Comparison of ENCODE assay signal across 8 cellular contexts in genomic region chr15:52464478-52464877, GRCh38.
DNase-seq lines count a peak whose midpoint lies in the region; ATAC-seq and TF ChIP-seq lines count a peak whose summit lies in the region.

No MANE protein-coding gene starts in this region.

- ATAC-seq in HG03378 (IDR thresholded peaks at IDR 0.05; ENCODE audit: unreplicated experiment), result peak; percentile 70
- ATAC-seq in effector memory CD8-positive, alpha-beta T cell (replicated peaks), result peak; percentile 87
- no peak for ATAC-seq in GM23338

- intact Hi-C loops in esophagus squamous epithelium (cut with DNase I), result no loop called here

- H3K36me3 Mint-ChIP-seq in effector memory CD8-positive, alpha-beta T cell (ENCODE audit: insufficient read depth), result peaks cover 3% of the 10 kb centered on the region
- H3K36me3 Mint-ChIP-seq in GM23338 (ENCODE audit: low read depth), result peaks cover 16% of the 10 kb centered on the region

- WGBS in esophagus squamous epithelium, 2 donors, result 66 to 87% methylated on average over 3 of the region's 3 CpGs

- no peaks in the 10 kb centered on the region for H3K9me2 ChIP-seq in GM23338 (ENCODE audit: insufficient read depth)

- no peaks in the 10 kb centered on the region for H4K20me1 ChIP-seq in GM23338 (replicated peaks; ENCODE audit: insufficient read depth)

- TF ChIP-seq CTCF in GM13977 (IDR thresholded peaks at IDR 0.05; ENCODE audit: extremely low read depth, insufficient read depth, missing control alignments) (no peak), GM20000 (IDR thresholded peaks at IDR 0.05; ENCODE audit: extremely low read depth, missing control alignments) (no peak), GM23338 (conservative IDR thresholded peaks at IDR 0.05; ENCODE audit: low read depth in 2 of 2) (no peak), esophagus squamous epithelium (IDR thresholded peaks at IDR 0.05) (no peak)

- H3K4me1 Mint-ChIP-seq in effector memory CD8-positive, alpha-beta T cell (ENCODE audit: low read depth in 2 of 2), result peaks cover 30 to 42% of the 10 kb centered on the region in 2 donors
- H3K4me1 Mint-ChIP-seq in GM23338, result peaks cover 16% of the 10 kb centered on the region

- no peak overlapping the region for H3K4me3 ChIP-seq in GM23338
- H3K4me3 ChIP-seq in esophagus squamous epithelium, result no peak overlapping the region

- peak overlapping the region; percentile 73 to 83 for H3K4me3 Mint-ChIP-seq in effector memory CD8-positive, alpha-beta T cell
- H3K4me3 Mint-ChIP-seq in GM23338, result no peak overlapping the region

- DNase-seq in GM13977 (ENCODE audit: low spot score) (peak; percentile 63), GM20000 (ENCODE audit: low spot score) (peak; percentile 67), GM23338 (ENCODE audit: low spot score) (no peak), NCI-H146 (lab: John Stamatoyannopoulos, UW) (no peak), SIG-M5 (lab: John Stamatoyannopoulos, UW) (no peak), esophagus squamous epithelium (lab: John Stamatoyannopoulos, UW) (no peak)
- DNase-seq in effector memory CD8-positive, alpha-beta T cell, result peak in 1 of 3 experiments; percentile 7

- in situ Hi-C loops in GM13977 (cut with MboI; ENCODE audit: low pct_unique_long_range_greater_than_20kb, low sequenced_read_pairs, unreplicated experiment), result loop anchor here (25.0 kb wide), 1 partner anchor 127 kb away; no protein-coding TSS in a partner anchor

- H2AFZ ChIP-seq in GM23338, result no peak overlapping the region

- H3F3A ChIP-seq in GM23338 (replicated peaks; ENCODE audit: low read depth), result no peaks in the 10 kb centered on the region

- H3K79me2 ChIP-seq in GM23338 (replicated peaks; ENCODE audit: insufficient read depth), result peaks cover 25% of the 10 kb centered on the region; the same call in 1 of the 2 replicates

- H3K27me3 ChIP-seq in GM23338 (ENCODE audit: insufficient read depth), result no peaks in the 10 kb centered on the region
- H3K27me3 ChIP-seq in esophagus squamous epithelium, result no peaks in the 10 kb centered on the region

- no peaks in the 10 kb centered on the region for H3K9me3 ChIP-seq in esophagus squamous epithelium

- no peaks in the 10 kb centered on the region for H3K27me3 Mint-ChIP-seq in effector memory CD8-positive, alpha-beta T cell
- H3K27me3 Mint-ChIP-seq in GM23338 (ENCODE audit: insufficient read depth, low read depth, poor library complexity), result peaks cover 2% of the 10 kb centered on the region

- H3K27ac ChIP-seq in GM23338 (ENCODE audit: low read depth) (no peak overlapping the region), esophagus squamous epithelium (peak overlapping the region in 2 of 4 donors; percentile 34 to 67)

- no peak for TF ChIP-seq POLR2A in esophagus squamous epithelium (IDR thresholded peaks at IDR 0.05)

- H3K4me2 ChIP-seq in GM23338, result no peak overlapping the region

- H3K4me1 ChIP-seq in GM23338 (ENCODE audit: insufficient read depth) (peaks cover 15% of the 10 kb centered on the region), esophagus squamous epithelium (peaks cover 0 to 23% (median 16%) of the 10 kb centered on the region in 3 donors)

- H3K36me3 ChIP-seq in GM23338 (ENCODE audit: insufficient read depth), result 0 out of 2 replicates have a peak, but pooled peaks cover 3% of the 10 kb centered on the region
- H3K36me3 ChIP-seq in esophagus squamous epithelium, result no peaks in the 10 kb centered on the region

- peaks cover 0 to 2% of the 10 kb centered on the region in 2 donors for H3K9me3 Mint-ChIP-seq in effector memory CD8-positive, alpha-beta T cell
- peaks cover 14% of the 10 kb centered on the region for H3K9me3 Mint-ChIP-seq in GM23338

- peak overlapping the region; percentile 93 to 97 for H3K27ac Mint-ChIP-seq in effector memory CD8-positive, alpha-beta T cell
- H3K27ac Mint-ChIP-seq in GM23338, result no peak overlapping the region

TF ChIP-seq in GM23338, 12 proteins besides CTCF, POLR2A, EP300 and RAD21 (continues in another document):
- TF ChIP-seq, protein P1, sequence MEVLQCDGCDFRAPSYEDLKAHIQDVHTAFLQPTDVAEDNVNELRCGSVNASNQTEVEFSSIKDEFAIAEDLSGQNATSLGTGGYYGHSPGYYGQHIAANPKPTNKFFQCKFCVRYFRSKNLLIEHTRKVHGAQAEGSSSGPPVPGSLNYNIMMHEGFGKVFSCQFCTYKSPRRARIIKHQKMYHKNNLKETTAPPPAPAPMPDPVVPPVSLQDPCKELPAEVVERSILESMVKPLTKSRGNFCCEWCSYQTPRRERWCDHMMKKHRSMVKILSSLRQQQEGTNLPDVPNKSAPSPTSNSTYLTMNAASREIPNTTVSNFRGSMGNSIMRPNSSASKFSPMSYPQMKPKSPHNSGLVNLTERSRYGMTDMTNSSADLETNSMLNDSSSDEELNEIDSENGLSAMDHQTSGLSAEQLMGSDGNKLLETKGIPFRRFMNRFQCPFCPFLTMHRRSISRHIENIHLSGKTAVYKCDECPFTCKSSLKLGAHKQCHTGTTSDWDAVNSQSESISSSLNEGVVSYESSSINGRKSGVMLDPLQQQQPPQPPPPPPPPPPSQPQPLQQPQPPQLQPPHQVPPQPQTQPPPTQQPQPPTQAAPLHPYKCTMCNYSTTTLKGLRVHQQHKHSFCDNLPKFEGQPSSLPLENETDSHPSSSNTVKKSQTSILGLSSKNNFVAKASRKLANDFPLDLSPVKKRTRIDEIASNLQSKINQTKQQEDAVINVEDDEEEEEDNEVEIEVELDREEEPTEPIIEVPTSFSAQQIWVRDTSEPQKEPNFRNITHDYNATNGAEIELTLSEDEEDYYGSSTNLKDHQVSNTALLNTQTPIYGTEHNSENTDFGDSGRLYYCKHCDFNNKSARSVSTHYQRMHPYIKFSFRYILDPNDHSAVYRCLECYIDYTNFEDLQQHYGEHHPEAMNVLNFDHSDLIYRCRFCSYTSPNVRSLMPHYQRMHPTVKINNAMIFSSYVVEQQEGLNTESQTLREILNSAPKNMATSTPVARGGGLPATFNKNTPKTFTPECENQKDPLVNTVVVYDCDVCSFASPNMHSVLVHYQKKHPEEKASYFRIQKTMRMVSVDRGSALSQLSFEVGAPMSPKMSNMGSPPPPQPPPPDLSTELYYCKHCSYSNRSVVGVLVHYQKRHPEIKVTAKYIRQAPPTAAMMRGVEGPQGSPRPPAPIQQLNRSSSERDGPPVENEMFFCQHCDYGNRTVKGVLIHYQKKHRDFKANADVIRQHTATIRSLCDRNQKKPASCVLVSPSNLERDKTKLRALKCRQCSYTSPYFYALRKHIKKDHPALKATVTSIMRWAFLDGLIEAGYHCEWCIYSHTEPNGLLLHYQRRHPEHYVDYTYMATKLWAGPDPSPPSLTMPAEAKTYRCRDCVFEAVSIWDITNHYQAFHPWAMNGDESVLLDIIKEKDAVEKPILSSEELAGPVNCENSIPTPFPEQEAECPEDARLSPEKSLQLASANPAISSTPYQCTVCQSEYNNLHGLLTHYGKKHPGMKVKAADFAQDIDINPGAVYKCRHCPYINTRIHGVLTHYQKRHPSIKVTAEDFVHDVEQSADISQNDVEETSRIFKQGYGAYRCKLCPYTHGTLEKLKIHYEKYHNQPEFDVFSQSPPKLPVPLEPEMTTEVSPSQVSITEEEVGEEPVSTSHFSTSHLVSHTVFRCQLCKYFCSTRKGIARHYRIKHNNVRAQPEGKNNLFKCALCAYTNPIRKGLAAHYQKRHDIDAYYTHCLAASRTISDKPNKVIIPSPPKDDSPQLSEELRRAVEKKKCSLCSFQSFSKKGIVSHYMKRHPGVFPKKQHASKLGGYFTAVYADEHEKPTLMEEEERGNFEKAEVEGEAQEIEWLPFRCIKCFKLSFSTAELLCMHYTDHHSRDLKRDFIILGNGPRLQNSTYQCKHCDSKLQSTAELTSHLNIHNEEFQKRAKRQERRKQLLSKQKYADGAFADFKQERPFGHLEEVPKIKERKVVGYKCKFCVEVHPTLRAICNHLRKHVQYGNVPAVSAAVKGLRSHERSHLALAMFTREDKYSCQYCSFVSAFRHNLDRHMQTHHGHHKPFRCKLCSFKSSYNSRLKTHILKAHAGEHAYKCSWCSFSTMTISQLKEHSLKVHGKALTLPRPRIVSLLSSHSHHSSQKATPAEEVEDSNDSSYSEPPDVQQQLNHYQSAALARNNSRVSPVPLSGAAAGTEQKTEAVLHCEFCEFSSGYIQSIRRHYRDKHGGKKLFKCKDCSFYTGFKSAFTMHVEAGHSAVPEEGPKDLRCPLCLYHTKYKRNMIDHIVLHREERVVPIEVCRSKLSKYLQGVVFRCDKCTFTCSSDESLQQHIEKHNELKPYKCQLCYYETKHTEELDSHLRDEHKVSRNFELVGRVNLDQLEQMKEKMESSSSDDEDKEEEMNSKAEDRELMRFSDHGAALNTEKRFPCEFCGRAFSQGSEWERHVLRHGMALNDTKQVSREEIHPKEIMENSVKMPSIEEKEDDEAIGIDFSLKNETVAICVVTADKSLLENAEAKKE (CRISPR knock-in tag; IDR thresholded peaks at IDR 0.05), result no peak
- no peak for TF ChIP-seq EZH2phosphoT487 (IDR thresholded peaks at IDR 0.05; ENCODE audit: unreplicated experiment)
- TF ChIP-seq CREB1 (CRISPR knock-in tag; IDR thresholded peaks at IDR 0.05; ENCODE audit: low read depth), result no peak
- TF ChIP-seq STAT1 (IDR thresholded peaks at IDR 0.05; ENCODE audit: unreplicated experiment), result no peak
- no peak for TF ChIP-seq EZH2 (IDR thresholded peaks at IDR 0.05; ENCODE audit: low read depth, unreplicated experiment)
- no peak for TF ChIP-seq ZNF331 (CRISPR knock-in tag; IDR thresholded peaks at IDR 0.05; ENCODE audit: low read depth)
- no peak for TF ChIP-seq JUNB (IDR thresholded peaks at IDR 0.05; ENCODE audit: unreplicated experiment)
- TF ChIP-seq NANOG (IDR thresholded peaks at IDR 0.05; ENCODE audit: borderline replicate concordance), result no peak

Comparison
In these comparisons a context has a peak if more than half of its experiments do, and no peak if none do; other contexts are left out.
1. DNase-seq: peak in GM13977 (single experiment) and GM20000 (single experiment); none in GM23338 (single experiment), NCI-H146 (single experiment), SIG-M5 (single experiment) and esophagus squamous epithelium (single experiment).